22 cellular contexts compared by ENCODE assay signal in the genomic region with DNA sequence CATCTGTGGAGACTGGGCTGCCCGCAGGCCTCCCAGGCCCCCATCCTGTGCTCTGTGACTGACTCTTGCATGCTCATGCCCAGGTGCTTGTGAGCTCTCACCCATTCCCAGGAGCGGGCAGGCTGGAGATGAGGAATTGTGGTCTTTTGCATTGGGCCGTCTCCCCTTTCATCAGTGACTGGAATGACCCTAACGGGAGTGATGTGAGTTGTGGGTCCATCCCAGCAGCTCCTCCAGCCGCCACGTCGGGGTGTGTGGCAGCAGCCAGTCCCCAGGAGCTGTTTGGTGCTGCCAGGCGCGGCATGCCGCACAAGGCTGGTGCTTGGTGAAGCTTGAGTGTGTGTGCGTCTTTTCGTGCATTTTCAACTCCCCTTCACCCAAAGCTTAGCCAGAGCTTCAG.
"Had no signal": no experiment of that assay in that cellular context is flagged by ENCODE, and none has a peak within 500 bp of the region (broad histone marks: within the 10 kb centered on the region; RNA-seq: fewer than 3 reads in every experiment).

No MANE protein-coding gene starts in this region.

- H3K27me3 ChIP-seq: pancreas, testis had no signal

- H3K36me3 ChIP-seq: lower lobe of right lung, pancreas, tibial artery, upper lobe of left lung had no signal

- H3K9me3 ChIP-seq: lower lobe of right lung, pancreas, testis, tibial artery, upper lobe of left lung had no signal

- H3K27ac Mint-ChIP-seq: immature natural killer cell; naive thymus-derived CD8-positive, alpha-beta T cell; stimulated activated effector memory CD8-positive, alpha-beta T cell treated with anti-CD3 and anti-CD28 coated beads, Interleukin-12 subunit alpha, Interleukin-12 subunit beta, amount 100 ng/mL, for 72 hours had no signal

- H3K36me3 Mint-ChIP-seq: stimulated activated effector memory CD8-positive, alpha-beta T cell treated with anti-CD3 and anti-CD28 coated beads, Interleukin-12 subunit alpha, Interleukin-12 subunit beta, amount 100 ng/mL, for 72 hours had no signal

- DNase-seq: effector CD4-positive, alpha-beta T cell; immature natural killer cell; islet precursor cell; kidney glomerular epithelial cell; left colon; left ventricle myocardium superior; lower lobe of right lung; naive thymus-derived CD8-positive, alpha-beta T cell; pancreas; stimulated activated CD4-positive, alpha-beta T cell treated with anti-CD3 and anti-CD28 coated beads, Interleukin-12 subunit alpha, Interleukin-12 subunit beta, amount 100 ng/mL, for 4 hours; stimulated activated CD4-positive, alpha-beta T cell treated with anti-CD3 and anti-CD28 coated beads, Interleukin-1b, Interleukin-23, amount 100 ng/mL, for 48 hours; stimulated activated CD4-positive, alpha-beta T cell treated with anti-CD3 and anti-CD28 coated beads, Interleukin-4, amount 100 ng/mL, for 1 hour; stimulated activated naive CD4-positive, alpha-beta T cell treated with Interleukin-2 at 50 U/mL for 16 hours; testis; tibial artery; upper lobe of left lung had no signal

- ATAC-seq: left colon; left ventricle myocardium superior; lower lobe of right lung; naive thymus-derived CD8-positive, alpha-beta T cell; pancreas; sciatic nerve; stimulated activated effector memory CD8-positive, alpha-beta T cell treated with anti-CD3 and anti-CD28 coated beads, Interleukin-12 subunit alpha, Interleukin-12 subunit beta, amount 100 ng/mL, for 72 hours had no signal

- FAIRE-seq: colon, frontal cortex, pancreas, urothelium cell line had no signal

- H3K4me1 ChIP-seq: lower lobe of right lung, testis had no signal

- H3K4me1 Mint-ChIP-seq: immature natural killer cell; stimulated activated effector memory CD8-positive, alpha-beta T cell treated with anti-CD3 and anti-CD28 coated beads, Interleukin-12 subunit alpha, Interleukin-12 subunit beta, amount 100 ng/mL, for 72 hours had no signal

- H3K4me2 ChIP-seq: smooth muscle cell had no signal

- H3K4me3 ChIP-seq: lower lobe of right lung, pancreas, smooth muscle cell, testis, tibial artery, upper lobe of left lung had no signal

- H3K27ac ChIP-seq: lower lobe of right lung, pancreas, testis, tibial artery, upper lobe of left lung had no signal

- H3K4me3 Mint-ChIP-seq: immature natural killer cell; stimulated activated effector memory CD8-positive, alpha-beta T cell treated with anti-CD3 and anti-CD28 coated beads, Interleukin-12 subunit alpha, Interleukin-12 subunit beta, amount 100 ng/mL, for 72 hours had no signal
